Comparison of ENCODE assay signal across 1 cellular context in genomic region chr9:36166150-36166927, GRCh38.
TF ChIP-seq lines count a peak whose summit lies in the region.

No MANE protein-coding gene starts in this region.

TF ChIP-seq in HEK293, 187 proteins besides CTCF, POLR2A, EP300 and RAD21 (continued from another document and continues in another):
- TF ChIP-seq, protein P1, sequence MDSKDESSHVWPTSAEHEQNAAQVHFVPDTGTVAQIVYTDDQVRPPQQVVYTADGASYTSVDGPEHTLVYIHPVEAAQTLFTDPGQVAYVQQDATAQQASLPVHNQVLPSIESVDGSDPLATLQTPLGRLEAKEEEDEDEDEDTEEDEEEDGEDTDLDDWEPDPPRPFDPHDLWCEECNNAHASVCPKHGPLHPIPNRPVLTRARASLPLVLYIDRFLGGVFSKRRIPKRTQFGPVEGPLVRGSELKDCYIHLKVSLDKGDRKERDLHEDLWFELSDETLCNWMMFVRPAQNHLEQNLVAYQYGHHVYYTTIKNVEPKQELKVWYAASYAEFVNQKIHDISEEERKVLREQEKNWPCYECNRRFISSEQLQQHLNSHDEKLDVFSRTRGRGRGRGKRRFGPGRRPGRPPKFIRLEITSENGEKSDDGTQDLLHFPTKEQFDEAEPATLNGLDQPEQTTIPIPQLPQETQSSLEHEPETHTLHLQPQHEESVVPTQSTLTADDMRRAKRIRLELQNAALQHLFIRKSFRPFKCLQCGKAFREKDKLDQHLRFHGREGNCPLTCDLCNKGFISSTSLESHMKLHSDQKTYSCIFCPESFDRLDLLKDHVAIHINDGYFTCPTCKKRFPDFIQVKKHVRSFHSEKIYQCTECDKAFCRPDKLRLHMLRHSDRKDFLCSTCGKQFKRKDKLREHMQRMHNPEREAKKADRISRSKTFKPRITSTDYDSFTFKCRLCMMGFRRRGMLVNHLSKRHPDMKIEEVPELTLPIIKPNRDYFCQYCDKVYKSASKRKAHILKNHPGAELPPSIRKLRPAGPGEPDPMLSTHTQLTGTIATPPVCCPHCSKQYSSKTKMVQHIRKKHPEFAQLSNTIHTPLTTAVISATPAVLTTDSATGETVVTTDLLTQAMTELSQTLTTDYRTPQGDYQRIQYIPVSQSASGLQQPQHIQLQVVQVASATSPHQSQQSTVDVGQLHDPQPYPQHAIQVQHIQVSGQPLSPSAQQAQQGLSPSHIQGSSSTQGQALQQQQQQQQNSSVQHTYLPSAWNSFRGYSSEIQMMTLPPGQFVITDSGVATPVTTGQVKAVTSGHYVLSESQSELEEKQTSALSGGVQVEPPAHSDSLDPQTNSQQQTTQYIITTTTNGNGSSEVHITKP (tag by site-specific recombination; IDR thresholded peaks at IDR 0.05) = no peak
- no peak for TF ChIP-seq SCRT1 (tag by site-specific recombination; IDR thresholded peaks at IDR 0.05; ENCODE audit: borderline replicate concordance)
- no peak for TF ChIP-seq ZNF362 (tag by site-specific recombination; IDR thresholded peaks at IDR 0.05)
- no peak for TF ChIP-seq SCRT2 (tag by site-specific recombination; IDR thresholded peaks at IDR 0.05)
- no peak for TF ChIP-seq ZNF140 (tag by site-specific recombination; IDR thresholded peaks at IDR 0.05)
- TF ChIP-seq SP2 (tag by site-specific recombination; IDR thresholded peaks at IDR 0.05) = peak; percentile 36; the same call in 1 of the 2 replicates
- no peak for TF ChIP-seq ZBTB20 (tag by site-specific recombination; IDR thresholded peaks at IDR 0.05)
- no peak for TF ChIP-seq ZNF792 (tag by site-specific recombination; IDR thresholded peaks at IDR 0.05)
- no peak for TF ChIP-seq ZNF202 (tag by site-specific recombination; IDR thresholded peaks at IDR 0.05; ENCODE audit: borderline replicate concordance)
- TF ChIP-seq ZBTB44 (tag by site-specific recombination; IDR thresholded peaks at IDR 0.05) = no peak
- TF ChIP-seq ZXDB (tag by site-specific recombination; IDR thresholded peaks at IDR 0.05) = no peak
- TF ChIP-seq ZNF654 (tag by site-specific recombination; IDR thresholded peaks at IDR 0.05; ENCODE audit: low read depth) = peak; percentile 62
- no peak for TF ChIP-seq FEZF1 (tag by site-specific recombination; IDR thresholded peaks at IDR 0.05)
- no peak for TF ChIP-seq YY2 (tag by site-specific recombination; IDR thresholded peaks at IDR 0.05)
- TF ChIP-seq, protein P2, sequence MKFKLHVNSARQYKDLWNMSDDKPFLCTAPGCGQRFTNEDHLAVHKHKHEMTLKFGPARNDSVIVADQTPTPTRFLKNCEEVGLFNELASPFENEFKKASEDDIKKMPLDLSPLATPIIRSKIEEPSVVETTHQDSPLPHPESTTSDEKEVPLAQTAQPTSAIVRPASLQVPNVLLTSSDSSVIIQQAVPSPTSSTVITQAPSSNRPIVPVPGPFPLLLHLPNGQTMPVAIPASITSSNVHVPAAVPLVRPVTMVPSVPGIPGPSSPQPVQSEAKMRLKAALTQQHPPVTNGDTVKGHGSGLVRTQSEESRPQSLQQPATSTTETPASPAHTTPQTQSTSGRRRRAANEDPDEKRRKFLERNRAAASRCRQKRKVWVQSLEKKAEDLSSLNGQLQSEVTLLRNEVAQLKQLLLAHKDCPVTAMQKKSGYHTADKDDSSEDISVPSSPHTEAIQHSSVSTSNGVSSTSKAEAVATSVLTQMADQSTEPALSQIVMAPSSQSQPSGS (tag by site-specific recombination; IDR thresholded peaks at IDR 0.05; ENCODE audit: low read depth) = no peak
- no peak for TF ChIP-seq ZSCAN16 (tag by site-specific recombination; IDR thresholded peaks at IDR 0.05)
- TF ChIP-seq BCL6B (tag by site-specific recombination; IDR thresholded peaks at IDR 0.05) = no peak
- no peak for TF ChIP-seq GLI4 (tag by site-specific recombination; IDR thresholded peaks at IDR 0.05)
- no peak for TF ChIP-seq ZNF677 (tag by site-specific recombination; IDR thresholded peaks at IDR 0.05)
- no peak for TF ChIP-seq BCL11B (tag by site-specific recombination; IDR thresholded peaks at IDR 0.05; ENCODE audit: low read depth)
- no peak for TF ChIP-seq PRDM6 (tag by site-specific recombination; IDR thresholded peaks at IDR 0.05)
- no peak for TF ChIP-seq ZNF555 (tag by site-specific recombination; conservative IDR thresholded peaks at IDR 0.05)
- no peak for TF ChIP-seq ZNF623 (tag by site-specific recombination; IDR thresholded peaks at IDR 0.05)
- TF ChIP-seq PRDM4 (tag by site-specific recombination; IDR thresholded peaks at IDR 0.05) = no peak
- no peak for TF ChIP-seq ZNF747 (tag by site-specific recombination; IDR thresholded peaks at IDR 0.05)
- TF ChIP-seq KLF9 (tag by site-specific recombination; IDR thresholded peaks at IDR 0.05; ENCODE audit: low read depth) = peak; percentile 69
- TF ChIP-seq ZNF596 (tag by site-specific recombination; IDR thresholded peaks at IDR 0.05) = no peak
- TF ChIP-seq ZFHX2 (tag by site-specific recombination; conservative IDR thresholded peaks at IDR 0.05) = peak; percentile 72
- TF ChIP-seq ZNF114 (tag by site-specific recombination; IDR thresholded peaks at IDR 0.05) = no peak
- TF ChIP-seq ZNF394 (tag by site-specific recombination; IDR thresholded peaks at IDR 0.05; ENCODE audit: borderline replicate concordance) = no peak
- no peak for TF ChIP-seq ZNF214 (tag by site-specific recombination; IDR thresholded peaks at IDR 0.05; ENCODE audit: borderline replicate concordance)
- TF ChIP-seq ZNF585B (tag by site-specific recombination; IDR thresholded peaks at IDR 0.05) = no peak
- TF ChIP-seq WT1 (tag by site-specific recombination; IDR thresholded peaks at IDR 0.05) = no peak
- no peak for TF ChIP-seq ZNF514 (tag by site-specific recombination; IDR thresholded peaks at IDR 0.05)
- no peak for TF ChIP-seq ZNF76 (tag by site-specific recombination; IDR thresholded peaks at IDR 0.05; ENCODE audit: borderline replicate concordance, low read depth)
- TF ChIP-seq ZBTB7A (tag by site-specific recombination; IDR thresholded peaks at IDR 0.05; ENCODE audit: low read depth) = no peak
- TF ChIP-seq ZNF423 (tag by site-specific recombination; IDR thresholded peaks at IDR 0.05) = no peak
- no peak for TF ChIP-seq ZNF132 (tag by site-specific recombination; IDR thresholded peaks at IDR 0.05; ENCODE audit: borderline replicate concordance)
- no peak for TF ChIP-seq HOXD13 (CRISPR knock-in tag; IDR thresholded peaks at IDR 0.05; ENCODE audit: borderline replicate concordance)
- no peak for TF ChIP-seq PRDM2 (tag by site-specific recombination; IDR thresholded peaks at IDR 0.05; ENCODE audit: borderline replicate concordance)
- TF ChIP-seq OVOL3 (tag by site-specific recombination; IDR thresholded peaks at IDR 0.05) = no peak
- no peak for TF ChIP-seq PRDM1 (tag by site-specific recombination; IDR thresholded peaks at IDR 0.05)
- TF ChIP-seq TCF7L2 (IDR thresholded peaks at IDR 0.05; ENCODE audit: borderline replicate concordance, low read depth, low read length) = no peak
- no peak for TF ChIP-seq ZNF221 (tag by site-specific recombination; IDR thresholded peaks at IDR 0.05; ENCODE audit: borderline replicate concordance)
- TF ChIP-seq ZNF791 (tag by site-specific recombination; IDR thresholded peaks at IDR 0.05) = no peak
- TF ChIP-seq ZEB2 (tag by site-specific recombination; IDR thresholded peaks at IDR 0.05) = 0 out of 2 replicates have a peak, but pooled peaks have one; percentile 34
- TF ChIP-seq ZNF311 (tag by site-specific recombination; IDR thresholded peaks at IDR 0.05; ENCODE audit: borderline replicate concordance) = no peak
- TF ChIP-seq SP7 (tag by site-specific recombination; IDR thresholded peaks at IDR 0.05) = peak; percentile 39; the same call in 1 of the 2 replicates
